8 cellular contexts compared by ENCODE assay signal in genomic region chr16:21520134-21521047, GRCh38.
DNase-seq lines count a peak whose midpoint lies in the region; ATAC-seq and TF ChIP-seq lines count a peak whose summit lies in the region.
"Not testable (repeated sequence)": the region's sequence is repeated elsewhere in the genome, so short reads cannot be mapped to it uniquely, and the experiment has no call there.

No MANE protein-coding gene starts in this region.

- H3K4me2 ChIP-seq in mammary epithelial cell (ENCODE audit: insufficient read depth, low read depth, low read length) (peak overlapping the region; percentile 65), smooth muscle cell (peak overlapping the region; percentile 95)

- peak; percentile 64 for ATAC-seq in GM18907 (IDR thresholded peaks at IDR 0.05; ENCODE audit: unreplicated experiment)
- ATAC-seq in HG03135 (IDR thresholded peaks at IDR 0.05; ENCODE audit: unreplicated experiment) = peak; percentile 64

- H3K4me3 ChIP-seq in AG04450 (ENCODE audit: low read depth, low read length) = peak overlapping the region; percentile 76
- H3K4me3 ChIP-seq in WI38 (ENCODE audit: low read depth, low read length) = peak overlapping the region; percentile 71
- H3K4me3 ChIP-seq in mammary epithelial cell (replicated peaks in 1 of 3; ENCODE audit: insufficient read depth in 1 of 3, low read depth in 2 of 3, low read length in 3 of 3) = peak overlapping the region; percentile 63 to 90 (median 77)
- H3K4me3 ChIP-seq in smooth muscle cell = peak overlapping the region; percentile 70

- POLR2A ChIA-PET in AG04450 (lab: Yijun Ruan, JAX) = interaction anchor here (0.6 to 1.3 kb wide), 3 partner anchors 101 to 1087 kb away, joined by 3 to 7 read pairs (median 4); no protein-coding TSS in a partner anchor

- 2% methylated on average over 13 of the region's 101 CpGs for WGBS in mammary epithelial cell (ENCODE audit: low coverage, missing lambda C conversion rate)
- WGBS in smooth muscle cell (ENCODE audit: low lambda C conversion rate) = 2% methylated on average over 99 of the region's 101 CpGs

- dilution Hi-C loops in mammary epithelial cell (cut with HindIII; ENCODE audit: low sequenced_read_pairs) = not testable (repeated sequence)

- TF ChIP-seq CTCF in AG04450 (IDR thresholded peaks at IDR 0.05; ENCODE audit: low read depth, low read length); WI38 (IDR thresholded peaks at IDR 0.05; ENCODE audit: low read depth, low read length); mammary epithelial cell (conservative IDR thresholded peaks at IDR 0.05 in 1 of 2, IDR thresholded peaks at IDR 0.05 in 1 of 2; ENCODE audit: extremely low read depth in 1 of 2, insufficient read depth in 1 of 2, low read depth in 1 of 2, low read length in 2 of 2); smooth muscle cell (IDR thresholded peaks at IDR 0.05; ENCODE audit: borderline replicate concordance, insufficient read depth, poor library complexity, severe bottlenecking): not testable (repeated sequence)

- H3K36me3 ChIP-seq in mammary epithelial cell (ENCODE audit: insufficient read depth, low read length); smooth muscle cell (ENCODE audit: low read depth): not testable (repeated sequence)

- not testable (repeated sequence) for H3K27ac ChIP-seq in AG04450 (ENCODE audit: low read depth, low read length)
- H3K27ac ChIP-seq in mammary epithelial cell (ENCODE audit: insufficient read depth, low read depth, low read length) = peak overlapping the region; percentile 94
- peak overlapping the region; percentile 88 for H3K27ac ChIP-seq in smooth muscle cell (ENCODE audit: low read depth)

- not testable (repeated sequence) for H4K20me1 ChIP-seq in mammary epithelial cell (ENCODE audit: insufficient read depth, low read length)
- H4K20me1 ChIP-seq in smooth muscle cell (ENCODE audit: low read depth) = peaks cover 39% of the 10 kb centered on the region

- H2AFZ ChIP-seq in mammary epithelial cell (ENCODE audit: low read depth, low read length) (peak overlapping the region; percentile 62), smooth muscle cell (ENCODE audit: low read depth) (peak overlapping the region; percentile 42)

- H3F3A ChIP-seq in smooth muscle cell (ENCODE audit: low read depth) = peaks cover 10% of the 10 kb centered on the region

- CTCF ChIA-PET in AG04450 (lab: Charles Lee) = interaction anchor here (0.5 kb wide), 1 partner anchor 606 kb away, joined by 6 read pairs; no protein-coding TSS in a partner anchor
- CTCF ChIA-PET in mammary epithelial cell (lab: Charles Lee; ENCODE audit: low non-redundant PET) = not testable (repeated sequence)

- DNase-seq in AG04450 (ENCODE audit: low read depth, low spot score) (peak; percentile 61), NCI-H2196 treated with DMSO at 0.1 percent for 48 hours (lab: John Stamatoyannopoulos, UW; ENCODE audit: unreplicated experiment) (peak; percentile 91), mammary epithelial cell (peak; percentile 91), iPS-NIHi7 (ENCODE audit: extremely low spot score) (peak; percentile 89), smooth muscle cell (lab: John Stamatoyannopoulos, UW; ENCODE audit: unreplicated experiment) (peak; percentile 99)

- peaks cover 44% of the 10 kb centered on the region for H3K79me2 ChIP-seq in mammary epithelial cell (ENCODE audit: insufficient read depth, low read length)
- peaks cover 38% of the 10 kb centered on the region for H3K79me2 ChIP-seq in smooth muscle cell (ENCODE audit: low read depth)

- intact Hi-C loops in mammary epithelial cell (cut with micrococcal nuclease) = not testable (repeated sequence)

- H3K27me3 ChIP-seq in AG04450 (ENCODE audit: control insufficient read depth, insufficient read depth, low read length); mammary epithelial cell (ENCODE audit: insufficient read depth, low read length); smooth muscle cell (ENCODE audit: low read depth): not testable (repeated sequence)

- not testable (repeated sequence) for BruUV-seq in mammary epithelial cell (replicated peaks; lab: Mats Ljungman, UMichigan)

- in situ Hi-C loops in mammary epithelial cell (cut with MboI; ENCODE audit: low sequenced_read_pairs in 2 of 2) = not testable (repeated sequence)

- H3K4me1 ChIP-seq in mammary epithelial cell (ENCODE audit: insufficient read depth, low read length) (peaks cover 22% of the 10 kb centered on the region), smooth muscle cell (ENCODE audit: low read depth) (peaks cover 21% of the 10 kb centered on the region)

- H3K9ac ChIP-seq in mammary epithelial cell (ENCODE audit: insufficient read depth, low read length) (peak overlapping the region; percentile 71), smooth muscle cell (ENCODE audit: low read depth) (peak overlapping the region; percentile 90)

- not testable (repeated sequence) for H3K9me3 ChIP-seq in AG04450 (ENCODE audit: control insufficient read depth, insufficient read depth, low read length); mammary epithelial cell (replicated peaks; ENCODE audit: insufficient read depth, low read length); smooth muscle cell (replicated peaks; ENCODE audit: low read depth)
